ENCODE assay signal across 23 cellular contexts in the genomic region with DNA sequence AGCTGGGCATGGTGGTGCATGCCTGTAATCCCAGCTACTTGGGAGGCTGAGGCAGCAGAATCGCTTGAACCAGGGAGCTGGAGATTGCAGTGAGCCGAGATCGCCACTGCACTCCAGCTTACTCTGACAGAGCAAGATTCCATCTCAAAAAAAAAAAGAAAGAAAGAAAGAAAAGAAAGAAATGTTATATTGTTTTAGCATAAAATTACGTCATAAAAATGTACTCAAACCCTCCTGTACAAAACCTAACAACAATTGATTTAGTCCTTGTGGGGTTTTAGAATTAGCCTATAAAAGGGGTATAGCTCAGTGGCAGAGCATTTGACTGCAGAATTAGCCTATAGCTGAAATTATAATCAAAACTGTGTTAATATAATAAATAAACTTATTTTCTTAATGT.
"Had no signal": no experiment of that assay in that cellular context is flagged by ENCODE, and none has a peak within 500 bp of the region (broad histone marks: within the 10 kb centered on the region; RNA-seq: fewer than 3 reads in every experiment).

No MANE protein-coding gene starts in this region.

- H3K79me2 ChIP-seq: hepatocyte had no signal

- H3K27ac Mint-ChIP-seq: progenitor cell of endocrine pancreas had no signal

- H3K27ac ChIP-seq: hepatocyte, left ventricle myocardium inferior, ovary, right atrium auricular region, skin epidermis, stomach, testis, thyroid gland, transverse colon, upper lobe of left lung, vagina had no signal

- H3K9me3 ChIP-seq: left ventricle myocardium inferior, mucosa of descending colon, ovary, right atrium auricular region, stomach, testis, thyroid gland, transverse colon, upper lobe of left lung, vagina had no signal

- H3K27me3 ChIP-seq: hepatocyte, ovary, right atrium auricular region, stomach, testis, thyroid gland, transverse colon, upper lobe of left lung, vagina had no signal

- H3K36me3 ChIP-seq: left ventricle myocardium inferior, ovary, right atrium auricular region, stomach, thyroid gland, transverse colon, upper lobe of left lung, vagina had no signal

- H3K27me3 Mint-ChIP-seq: progenitor cell of endocrine pancreas had no signal

- DNase-seq: islet precursor cell; left ventricle myocardium inferior; midbrain; mucosa of descending colon; naive thymus-derived CD8-positive, alpha-beta T cell; ovary; stimulated activated CD4-positive, alpha-beta T cell treated with anti-CD3 and anti-CD28 coated beads, Interleukin-12 subunit alpha, Interleukin-12 subunit beta, amount 100 ng/mL, for 4 hours; stimulated activated CD4-positive, alpha-beta T cell treated with anti-CD3 and anti-CD28 coated beads, Interleukin-15, amount 100 ng/mL, for 24 hours; stimulated activated CD4-positive, alpha-beta T cell treated with anti-CD3 and anti-CD28 coated beads, Interleukin-2, amount 100 ng/mL, for 24 hours; stimulated activated CD4-positive, alpha-beta T cell treated with anti-CD3 and anti-CD28 coated beads, Interleukin-4, amount 100 ng/mL, for 1 hour; stimulated activated naive CD8-positive, alpha-beta T cell treated with anti-CD3 and anti-CD28 coated beads, Interleukin-15, Interleukin-2, amounts not matched to agents 100 U/mL and 50 U/mL, for 24 hours; stomach; testis; thyroid gland; transverse colon; upper lobe of left lung had no signal

- H3K4me2 ChIP-seq: hepatocyte had no signal

- ATAC-seq: mucosa of descending colon; naive thymus-derived CD8-positive, alpha-beta T cell; sciatic nerve; stimulated activated naive CD8-positive, alpha-beta T cell treated with anti-CD3 and anti-CD28 coated beads, Interleukin-15, Interleukin-2, amounts not matched to agents 100 U/mL and 50 U/mL, for 24 hours had no signal

- H3K4me1 ChIP-seq: left ventricle myocardium inferior, right atrium auricular region, testis, thyroid gland, vagina had no signal

- H3K4me3 ChIP-seq: hepatocyte, left ventricle myocardium inferior, lung, mucosa of descending colon, ovary, right atrium auricular region, skin epidermis, stomach, testis, thyroid gland, transverse colon, upper lobe of left lung, vagina had no signal

- H3K9me3 Mint-ChIP-seq: naive thymus-derived CD8-positive, alpha-beta T cell had no signal

- H3K36me3 Mint-ChIP-seq: naive thymus-derived CD8-positive, alpha-beta T cell had no signal

- H3K4me3 Mint-ChIP-seq: naive thymus-derived CD8-positive, alpha-beta T cell had no signal

- H2AFZ ChIP-seq: hepatocyte had no signal
